Comparison of ENCODE assay signal across 8 cellular contexts in genomic region chr3:101513419-101513986, GRCh38. TPM values are rescaled to one million over a fixed set of nuclear protein-coding genes. Genes with fewer than 3 reads are reported as not detected.
DNase-seq lines count a peak whose midpoint lies in the region; ATAC-seq and TF ChIP-seq lines count a peak whose summit lies in the region.

No MANE protein-coding gene starts in this region.

- H3K4me3 ChIP-seq in fibroblast of lung (replicated peaks in 1 of 4; ENCODE audit: control extremely low read depth in 1 of 4, insufficient read depth in 1 of 4, low read depth in 3 of 4, low read length in 4 of 4), result peak overlapping the region; percentile 64 to 92 (median 76)

- ATAC-seq in GM18873 (IDR thresholded peaks at IDR 0.05; ENCODE audit: low FRiP score, unreplicated experiment), result peak; percentile 23
- peak; percentile 30 for ATAC-seq in HG03103 (IDR thresholded peaks at IDR 0.05; ENCODE audit: low read depth, unreplicated experiment)
- peak in 1 of 4 experiments; percentile 11 for ATAC-seq in T-cell (replicated peaks in 1 of 4)

- H3K9ac ChIP-seq in fibroblast of lung (ENCODE audit: insufficient read depth, low read length), result peak overlapping the region; percentile 70

- no peaks in the 10 kb centered on the region for H3K4me1 ChIP-seq in fibroblast of lung (ENCODE audit: control insufficient read depth, extremely low read depth, insufficient read depth, low read length)

- H3K36me3 Mint-ChIP-seq in T-cell (peaks cover 6% of the 10 kb centered on the region), osteocyte (ENCODE audit: unreplicated experiment) (peaks cover 7% of the 10 kb centered on the region)

- TF ChIP-seq CTCF in fibroblast of lung (conservative IDR thresholded peaks at IDR 0.05 in 1 of 2, IDR thresholded peaks at IDR 0.05 in 1 of 2; ENCODE audit: low read depth in 1 of 2, low read length in 2 of 2), result no peak
- TF ChIP-seq CTCF in osteocyte (IDR thresholded peaks at IDR 0.05), result no peak

- H3K9me3 Mint-ChIP-seq in T-cell, result no peaks in the 10 kb centered on the region
- H3K9me3 Mint-ChIP-seq in osteocyte (ENCODE audit: unreplicated experiment), result no peaks in the 10 kb centered on the region

- no peaks in the 10 kb centered on the region for H3K36me3 ChIP-seq in fibroblast of lung (ENCODE audit: control insufficient read depth, insufficient read depth, low read length)

- DNase-seq in AG08395 (ENCODE audit: low spot score) (peak; percentile 75), T-cell (no peak), fibroblast of lung (ENCODE audit: low read depth in 2 of 2) (no peak), osteocyte (ENCODE audit: extremely low spot score, unreplicated experiment) (no peak), NCI-H524 (lab: John Stamatoyannopoulos, UW) (no peak), HuH-7 (ENCODE audit: low spot score) (no peak)

- no peaks in the 10 kb centered on the region for H3K9me3 ChIP-seq in fibroblast of lung (ENCODE audit: control insufficient read depth, insufficient read depth, low read depth, low read length)

- H2AFZ ChIP-seq in fibroblast of lung (ENCODE audit: low read length), result peak overlapping the region; percentile 48

- peak overlapping the region; percentile 89 for H3K27ac ChIP-seq in fibroblast of lung (ENCODE audit: insufficient read depth, low read length)

- no peaks in the 10 kb centered on the region for H3K27me3 ChIP-seq in fibroblast of lung (ENCODE audit: control insufficient read depth, insufficient read depth, low read length)

- H3K4me1 Mint-ChIP-seq in T-cell, result peaks cover 60 to 71% (median 69%) of the 10 kb centered on the region in 3 donors
- peaks cover 27% of the 10 kb centered on the region for H3K4me1 Mint-ChIP-seq in osteocyte (ENCODE audit: unreplicated experiment)

- POLR2A ChIA-PET in T-cell (lab: Charles Lee), result interaction anchor here (0.6 to 1.7 kb wide), 5 partner anchors 9 to 152 kb away, joined by 3 to 10 read pairs (median 3); partner anchors contain the start of genes PCNP (in 1 of the 2) and TRMT10C (in 1 of the 2)

- H3K4me2 ChIP-seq in fibroblast of lung (ENCODE audit: extremely low read depth, insufficient read depth, low read length), result peak overlapping the region; percentile 79

- no peaks in the 10 kb centered on the region for H3K27me3 Mint-ChIP-seq in T-cell
- peaks cover 18% of the 10 kb centered on the region for H3K27me3 Mint-ChIP-seq in osteocyte (ENCODE audit: unreplicated experiment)

- no peaks in the 10 kb centered on the region for H4K20me1 ChIP-seq in fibroblast of lung (ENCODE audit: control insufficient read depth, extremely low read depth, insufficient read depth, low read length)

- peaks cover 3% of the 10 kb centered on the region for H3K79me2 ChIP-seq in fibroblast of lung (ENCODE audit: control insufficient read depth, insufficient read depth, low read length)

- H3K4me3 Mint-ChIP-seq in T-cell (peak overlapping the region; percentile 96 to 100 (median 99)), osteocyte (ENCODE audit: unreplicated experiment) (peak overlapping the region; percentile 99)

- peak overlapping the region; percentile 98 for H3K27ac Mint-ChIP-seq in T-cell
- H3K27ac Mint-ChIP-seq in osteocyte (ENCODE audit: unreplicated experiment), result peak overlapping the region; percentile 99

- CTCF ChIA-PET in T-cell (lab: Charles Lee), result interaction anchor here (0.7 to 2.2 kb wide), 4 partner anchors 60 to 1408 kb away, joined by 3 to 8 read pairs (median 6); partner anchors contain the start of gene PCNP (in 1 of the 2)

RNA-seq across cellular contexts. Expression of gene SENP7, which starts 0.5 kb away (rescaled TPM):
- total RNA-seq in T-cell (10 to 100 TPM; 45.8 to 55.9 (median 48.6) TPM), fibroblast of lung (14.4 and 16.5 TPM in 2 replicates), osteocyte (26.0 and 27.7 TPM in 2 replicates)
- polyA plus RNA-seq in fibroblast of lung, result 6.1 and 7.2 TPM in 2 replicates
- 3.0 and 3.7 TPM in 2 replicates for polyA plus RNA-seq in fibroblast of lung (2012)
- polyA minus RNA-seq in fibroblast of lung (ENCODE audit: low replicate concordance), result 1.2 TPM in 1 of 2 replicates, not detected in the other

RNA-seq across cellular contexts. Expression of gene TRMT10C, which starts 48.2 kb away (rescaled TPM):
- total RNA-seq in T-cell (10 to 100 TPM; 21.4 to 33.3 (median 22.2) TPM), fibroblast of lung (23.8 and 32.1 TPM in 2 replicates), osteocyte (18.2 and 19.7 TPM in 2 replicates)
- polyA plus RNA-seq in fibroblast of lung, result 20.6 and 22.2 TPM in 2 replicates
- polyA plus RNA-seq in fibroblast of lung (2012), result 15.7 and 20.6 TPM in 2 replicates
- polyA minus RNA-seq in fibroblast of lung (ENCODE audit: low replicate concordance), result 0.75 and 1.3 TPM in 2 replicates
